ENCODE assay signal across 17 cellular contexts in genomic region chr20:4894981-4895381, GRCh38.
DNase-seq lines count a peak whose midpoint lies in the region; TF ChIP-seq lines count a peak whose summit lies in the region.
"Had no signal": no experiment of that assay in that cellular context is flagged by ENCODE, and none has a peak within 500 bp of the region (broad histone marks: within the 10 kb centered on the region; RNA-seq: fewer than 3 reads in every experiment).

No MANE protein-coding gene starts in this region.

- no peak for DNase-seq in CD8-positive, alpha-beta memory T cell
- DNase-seq in Karpas-422, result peak; percentile 79
- DNase-seq in osteocyte (ENCODE audit: extremely low spot score, unreplicated experiment), result peak; percentile 75
- DNase-seq in uterus, result no peak
- no peak for DNase-seq in HAP-1 (ENCODE audit: low spot score in 2 of 2)
- DNase-seq in smooth muscle cell (lab: John Stamatoyannopoulos, UW; ENCODE audit: unreplicated experiment), result no peak
- no peak for DNase-seq in NCI-H526 treated with DMSO at 0.1 percent for 48 hours (lab: John Stamatoyannopoulos, UW)
- DNase-seq: CD4-positive, alpha-beta T cell; KG1; mesendoderm; NCI-H187; NCI-H774; SJCRH30; stimulated activated CD8-positive, alpha-beta memory T cell treated with anti-CD3 and anti-CD28 coated beads, Interleukin-4, amount 100 ng/mL, for 48 hours; WERI-Rb-1 had no signal

- H3K4me1 Mint-ChIP-seq in CD8-positive, alpha-beta memory T cell, result peaks cover 0 to 7% (median 4%) of the 10 kb centered on the region in 3 donors
- peaks cover 63% of the 10 kb centered on the region for H3K4me1 Mint-ChIP-seq in dendritic cell treated with granulocyte-macrophage colony-stimulating factor and Interleukin-4, amounts not matched to agents 40 ng/mL and 50 ng/mL, for 4 days (ENCODE audit: low read depth)
- H3K4me1 Mint-ChIP-seq in osteocyte (ENCODE audit: unreplicated experiment), result peaks cover 13% of the 10 kb centered on the region

- no peaks in the 10 kb centered on the region for H3K4me1 ChIP-seq in CD8-positive, alpha-beta memory T cell (ENCODE audit: insufficient read depth, low read length)
- peaks cover 56% of the 10 kb centered on the region for H3K4me1 ChIP-seq in Karpas-422 (ENCODE audit: low read length)
- H3K4me1 ChIP-seq in uterus, result no peaks in the 10 kb centered on the region
- no peaks in the 10 kb centered on the region for H3K4me1 ChIP-seq in HAP-1
- H3K4me1 ChIP-seq in smooth muscle cell (ENCODE audit: low read depth), result no peaks in the 10 kb centered on the region
- H3K4me1 ChIP-seq: SJCRH30 had no signal

- H3K4me2 ChIP-seq in Karpas-422 (ENCODE audit: low read depth, low read length, poor library complexity, severe bottlenecking) (peak overlapping the region; percentile 66), smooth muscle cell (no peak overlapping the region)

- intact Hi-C loops in dendritic cell treated with granulocyte-macrophage colony-stimulating factor and Interleukin-4, amounts not matched to agents 40 ng/mL and 50 ng/mL, for 4 days (cut with micrococcal nuclease), result no loop called here
- intact Hi-C loops in uterus (cut with DNase I; ENCODE audit: low total_unique reads), result no loop called here

- H3K9me3 ChIP-seq in CD8-positive, alpha-beta memory T cell (ENCODE audit: low read length), result no peaks in the 10 kb centered on the region
- H3K9me3 ChIP-seq in Karpas-422 (ENCODE audit: low read length) (no peaks in the 10 kb centered on the region), uterus (no peaks in the 10 kb centered on the region), HAP-1 (no peaks in the 10 kb centered on the region), smooth muscle cell (replicated peaks; ENCODE audit: low read depth) (no peaks in the 10 kb centered on the region)
- H3K9me3 ChIP-seq: SJCRH30 had no signal

- no peak overlapping the region for H3K4me3 Mint-ChIP-seq in CD8-positive, alpha-beta memory T cell
- H3K4me3 Mint-ChIP-seq in dendritic cell treated with granulocyte-macrophage colony-stimulating factor and Interleukin-4, amounts not matched to agents 40 ng/mL and 50 ng/mL, for 4 days, result no peak overlapping the region
- H3K4me3 Mint-ChIP-seq in osteocyte (ENCODE audit: unreplicated experiment), result no peak overlapping the region
- H3K4me3 Mint-ChIP-seq: CD4-positive, alpha-beta T cell had no signal

- H3F3A ChIP-seq in smooth muscle cell (ENCODE audit: low read depth), result no peaks in the 10 kb centered on the region

- H3K36me3 Mint-ChIP-seq in CD8-positive, alpha-beta memory T cell, result peaks cover 4 to 65% (median 16%) of the 10 kb centered on the region in 3 donors
- H3K36me3 Mint-ChIP-seq in dendritic cell treated with granulocyte-macrophage colony-stimulating factor and Interleukin-4, amounts not matched to agents 40 ng/mL and 50 ng/mL, for 4 days (ENCODE audit: low read depth), result peaks cover 86% of the 10 kb centered on the region
- peaks cover 10% of the 10 kb centered on the region for H3K36me3 Mint-ChIP-seq in osteocyte (ENCODE audit: unreplicated experiment)

- no peaks in the 10 kb centered on the region for H3K9me2 ChIP-seq in Karpas-422 (replicated peaks; ENCODE audit: insufficient read depth, low read length)

- WGBS in smooth muscle cell (ENCODE audit: low lambda C conversion rate), result 93% methylated on average over 8 of the region's 8 CpGs

- POLR2A ChIA-PET in CD8-positive, alpha-beta memory T cell (lab: Charles Lee), result no interaction called here

- no peaks in the 10 kb centered on the region for H3K27me3 Mint-ChIP-seq in CD8-positive, alpha-beta memory T cell
- no peaks in the 10 kb centered on the region for H3K27me3 Mint-ChIP-seq in dendritic cell treated with granulocyte-macrophage colony-stimulating factor and Interleukin-4, amounts not matched to agents 40 ng/mL and 50 ng/mL, for 4 days
- H3K27me3 Mint-ChIP-seq in osteocyte (ENCODE audit: unreplicated experiment), result no peaks in the 10 kb centered on the region
- H3K27me3 Mint-ChIP-seq: CD4-positive, alpha-beta T cell; progenitor cell of endocrine pancreas had no signal

- peak overlapping the region in 7 of 8 donors; percentile 9 to 79 (median 59) for H3K27ac Mint-ChIP-seq in CD8-positive, alpha-beta memory T cell
- H3K27ac Mint-ChIP-seq in dendritic cell treated with granulocyte-macrophage colony-stimulating factor and Interleukin-4, amounts not matched to agents 40 ng/mL and 50 ng/mL, for 4 days, result peak overlapping the region; percentile 80
- no peak overlapping the region for H3K27ac Mint-ChIP-seq in osteocyte (ENCODE audit: unreplicated experiment)
- H3K27ac Mint-ChIP-seq: CD4-positive, alpha-beta T cell had no signal

- H3K9me3 Mint-ChIP-seq in CD8-positive, alpha-beta memory T cell, result no peaks in the 10 kb centered on the region
- no peaks in the 10 kb centered on the region for H3K9me3 Mint-ChIP-seq in dendritic cell treated with granulocyte-macrophage colony-stimulating factor and Interleukin-4, amounts not matched to agents 40 ng/mL and 50 ng/mL, for 4 days
- H3K9me3 Mint-ChIP-seq in osteocyte (ENCODE audit: unreplicated experiment), result no peaks in the 10 kb centered on the region
- H3K9me3 Mint-ChIP-seq: CD4-positive, alpha-beta T cell had no signal

- CTCF ChIA-PET in CD8-positive, alpha-beta memory T cell (lab: Charles Lee), result no interaction called here

- peaks cover 27% of the 10 kb centered on the region for H3K79me2 ChIP-seq in Karpas-422 (ENCODE audit: low read length)
- no peaks in the 10 kb centered on the region for H3K79me2 ChIP-seq in smooth muscle cell (ENCODE audit: low read depth)

- H2AFZ ChIP-seq in Karpas-422 (ENCODE audit: low read length) (no peak overlapping the region), smooth muscle cell (ENCODE audit: low read depth) (no peak overlapping the region)

- TF ChIP-seq CTCF in osteocyte (IDR thresholded peaks at IDR 0.05) (no peak), uterus (IDR thresholded peaks at IDR 0.05) (no peak), smooth muscle cell (IDR thresholded peaks at IDR 0.05; ENCODE audit: borderline replicate concordance, insufficient read depth, poor library complexity, severe bottlenecking) (no peak)

- in situ Hi-C loops in HAP-1 (cut with MboI; ENCODE audit: low sequenced_read_pairs), result no loop called here

- no peaks in the 10 kb centered on the region for H3K36me3 ChIP-seq in CD8-positive, alpha-beta memory T cell (ENCODE audit: insufficient read depth, low read length)
- no peaks in the 10 kb centered on the region; the same call in 1 of the 2 replicates for H3K36me3 ChIP-seq in Karpas-422 (ENCODE audit: insufficient read depth, low read length)
- no peaks in the 10 kb centered on the region for H3K36me3 ChIP-seq in uterus
- H3K36me3 ChIP-seq in HAP-1 (replicated peaks), result no peaks in the 10 kb centered on the region
- no peaks in the 10 kb centered on the region for H3K36me3 ChIP-seq in smooth muscle cell (ENCODE audit: low read depth)

- H4K20me1 ChIP-seq in Karpas-422 (ENCODE audit: insufficient read depth, low read depth, low read length) (no peaks in the 10 kb centered on the region; the same call in 1 of the 2 replicates), smooth muscle cell (ENCODE audit: low read depth) (no peaks in the 10 kb centered on the region)

- H3K4me3 ChIP-seq in CD8-positive, alpha-beta memory T cell (ENCODE audit: low read length), result no peak overlapping the region
- H3K4me3 ChIP-seq in Karpas-422 (ENCODE audit: low read length) (peak overlapping the region; percentile 36; the same call in 1 of the 2 replicates), uterus (no peak overlapping the region), HAP-1 (no peak overlapping the region), smooth muscle cell (no peak overlapping the region)
- H3K4me3 ChIP-seq: SJCRH30 had no signal

- TF ChIP-seq POLR2A in uterus (IDR thresholded peaks at IDR 0.05), result no peak

- no peak overlapping the region for H3K27ac ChIP-seq in CD8-positive, alpha-beta memory T cell (ENCODE audit: low read depth, low read length)
- H3K27ac ChIP-seq in Karpas-422 (ENCODE audit: low read length), result peak overlapping the region; percentile 87
- H3K27ac ChIP-seq in uterus, result no peak overlapping the region
- H3K27ac ChIP-seq in smooth muscle cell (ENCODE audit: low read depth), result no peak overlapping the region
- H3K27ac ChIP-seq: SJCRH30, WERI-Rb-1 had no signal

- H3K27me3 ChIP-seq in CD8-positive, alpha-beta memory T cell (ENCODE audit: insufficient read depth, low read length, poor library complexity, severe bottlenecking), result no peaks in the 10 kb centered on the region
- H3K27me3 ChIP-seq in Karpas-422 (ENCODE audit: low read length), result no peaks in the 10 kb centered on the region
- H3K27me3 ChIP-seq in uterus, result no peaks in the 10 kb centered on the region
- no peaks in the 10 kb centered on the region for H3K27me3 ChIP-seq in HAP-1 (ENCODE audit: low read depth)
- no peaks in the 10 kb centered on the region for H3K27me3 ChIP-seq in smooth muscle cell (ENCODE audit: low read depth)
- H3K27me3 ChIP-seq: SJCRH30 had no signal

- peak overlapping the region; percentile 51 for H3K9ac ChIP-seq in Karpas-422 (ENCODE audit: low read length)
- no peak overlapping the region for H3K9ac ChIP-seq in smooth muscle cell (ENCODE audit: low read depth)

Comparison
In these comparisons a context has a peak if more than half of its experiments do, and no peak if none do; other contexts are left out.
1. DNase-seq: peak in Karpas-422 (single experiment) and osteocyte (single experiment); none in CD8-positive, alpha-beta memory T cell (0 of 5), uterus (0 of 2), HAP-1 (0 of 2), smooth muscle cell (single experiment) and NCI-H526 treated with DMSO at 0.1 percent for 48 hours (single experiment).